In genomic region chr1:22774483-22775182, GRCh38 we compare ENCODE assay signal across 23 cellular contexts.
DNase-seq lines count a peak whose midpoint lies in the region; ATAC-seq and TF ChIP-seq lines count a peak whose summit lies in the region.
"Had no signal": no experiment of that assay in that cellular context is flagged by ENCODE, and none has a peak within 500 bp of the region (broad histone marks: within the 10 kb centered on the region; RNA-seq: fewer than 3 reads in every experiment).

No MANE protein-coding gene starts in this region.

- no peak overlapping the region for H2AFZ ChIP-seq in IMR-90 (replicated peaks; ENCODE audit: low read length, poor library complexity)
- no peak overlapping the region for H2AFZ ChIP-seq in neuronal stem cell (ENCODE audit: low read length)

- POLR2A ChIA-PET in IMR-90 (lab: Charles Lee; ENCODE audit: unreplicated experiment) = no interaction called here

- H3K4me3 ChIP-seq in IMR-90 (ENCODE audit: insufficient read depth, low read depth, low read length) (no peak overlapping the region), neuronal stem cell (ENCODE audit: low read length in 2 of 2) (no peak overlapping the region), tibial nerve (no peak overlapping the region), right cardiac atrium (ENCODE audit: low read length) (no peak overlapping the region)
- H3K4me3 ChIP-seq: BLaER1, colonic mucosa, SJSA1, suprapubic skin had no signal

- no peak overlapping the region for H2BK15ac ChIP-seq in IMR-90 (ENCODE audit: low read depth, low read length)
- no peak overlapping the region for H2BK15ac ChIP-seq in neuronal stem cell (ENCODE audit: low read length)

- ATAC-seq in IMR-90 (ENCODE audit: low read depth) (no peak), GM21529 (IDR thresholded peaks at IDR 0.05; ENCODE audit: unreplicated experiment) (no peak), right cardiac atrium (no peak)
- ATAC-seq: activated T-helper 17 cell treated with anti-CD3 and anti-CD28 coated beads, Interleukin-2, amount 50 U/mL, for 72 hours had no signal

- H3K27ac ChIP-seq in IMR-90 (ENCODE audit: insufficient read depth, low read length) = no peak overlapping the region
- no peak overlapping the region for H3K27ac ChIP-seq in neuronal stem cell (replicated peaks; ENCODE audit: low read length)
- peak overlapping the region; percentile 38 to 86 (median 68) for H3K27ac ChIP-seq in tibial nerve
- H3K27ac ChIP-seq in right cardiac atrium (ENCODE audit: low read length) = no peak overlapping the region
- H3K27ac ChIP-seq: BLaER1, colonic mucosa, epithelial cell of prostate, SJSA1, suprapubic skin had no signal

- in situ Hi-C loops in IMR-90 (cut with MboI; ENCODE audit: low sequenced_read_pairs) = no loop called here

- TF ChIP-seq EP300 in tibial nerve (IDR thresholded peaks at IDR 0.05) = no peak

- dilution Hi-C loops in IMR-90 (cut with HindIII; ENCODE audit: low sequenced_read_pairs, unreplicated experiment) = no loop called here

- TF ChIP-seq CTCF in IMR-90 (conservative IDR thresholded peaks at IDR 0.05; ENCODE audit: low read depth, low read length) (no peak), brain (conservative IDR thresholded peaks at IDR 0.05) (no peak), tibial nerve (IDR thresholded peaks at IDR 0.05) (no peak)

- peaks cover 3% of the 10 kb centered on the region for H3K27me3 Mint-ChIP-seq in brain

- H3K27ac Mint-ChIP-seq in brain = peak overlapping the region; percentile 14 to 88 (median 70)
- H3K27ac Mint-ChIP-seq: activated T-helper 17 cell treated with anti-CD3 and anti-CD28 coated beads, Interleukin-2, amount 50 U/mL, for 72 hours had no signal

- H2BK12ac ChIP-seq in neuronal stem cell (ENCODE audit: low read length) = no peak overlapping the region

- H3K4me2 ChIP-seq in IMR-90 (ENCODE audit: low read depth, low read length) (no peak overlapping the region), neuronal stem cell (ENCODE audit: insufficient read depth, low read length, poor library complexity, severe bottlenecking) (no peak overlapping the region)
- H3K4me2 ChIP-seq: BLaER1 had no signal

- H4K20me1 ChIP-seq in IMR-90 (ENCODE audit: insufficient read depth, low read length) = peaks cover 83% of the 10 kb centered on the region
- H4K20me1 ChIP-seq: BLaER1 had no signal

- H3K4ac ChIP-seq in IMR-90 (ENCODE audit: low read depth, low read length) = no peak overlapping the region
- H3K4ac ChIP-seq in neuronal stem cell (ENCODE audit: low read length) = no peak overlapping the region

- CTCF ChIA-PET in IMR-90 (lab: Yijun Ruan, JAX) = interaction anchor here (0.5 to 1.0 kb wide), 3 partner anchors 70 to 99 kb away, joined by 3 to 6 read pairs (median 3); no protein-coding TSS in a partner anchor

- H3K9me3 ChIP-seq in IMR-90 (ENCODE audit: control insufficient read depth, insufficient read depth, low read length) (no peaks in the 10 kb centered on the region), neuronal stem cell (replicated peaks in 1 of 2; ENCODE audit: control insufficient read depth in 2 of 2, insufficient read depth in 1 of 2, low read depth in 1 of 2, low read length in 2 of 2) (no peaks in the 10 kb centered on the region), tibial nerve (no peaks in the 10 kb centered on the region), right cardiac atrium (ENCODE audit: control insufficient read depth, low read length) (no peaks in the 10 kb centered on the region)
- H3K9me3 ChIP-seq: BLaER1, colonic mucosa, SJSA1, suprapubic skin had no signal

- no peak overlapping the region for H2BK5ac ChIP-seq in IMR-90 (ENCODE audit: low read depth, low read length, poor library complexity, severe bottlenecking)
- H2BK5ac ChIP-seq in neuronal stem cell (ENCODE audit: low read length) = peak overlapping the region; percentile 1

- no peak overlapping the region for H3K9ac ChIP-seq in IMR-90 (ENCODE audit: low read depth, low read length)
- no peak overlapping the region for H3K9ac ChIP-seq in neuronal stem cell (ENCODE audit: low read depth, low read length, poor library complexity)
- H3K9ac ChIP-seq: BLaER1 had no signal

- no peak overlapping the region for H2BK20ac ChIP-seq in IMR-90 (ENCODE audit: low read depth, low read length)

- H3K9me3 Mint-ChIP-seq in brain = no peaks in the 10 kb centered on the region
- H3K9me3 Mint-ChIP-seq: activated T-helper 17 cell treated with anti-CD3 and anti-CD28 coated beads, Interleukin-2, amount 50 U/mL, for 72 hours had no signal

- peaks cover 19% of the 10 kb centered on the region; the same call in 1 of the 2 replicates for H3K9me1 ChIP-seq in IMR-90 (ENCODE audit: insufficient read depth, low read length)

- H3K27me3 ChIP-seq in IMR-90 (ENCODE audit: control insufficient read depth, insufficient read depth, low read length) (no peaks in the 10 kb centered on the region), neuronal stem cell (ENCODE audit: control insufficient read depth in 3 of 3, insufficient read depth in 3 of 3, low read depth in 1 of 3, low read length in 3 of 3) (no peaks in the 10 kb centered on the region), tibial nerve (no peaks in the 10 kb centered on the region), right cardiac atrium (ENCODE audit: control insufficient read depth, insufficient read depth) (no peaks in the 10 kb centered on the region)
- H3K27me3 ChIP-seq: BLaER1, colonic mucosa, SJSA1, suprapubic skin had no signal

- H3K56ac ChIP-seq in IMR-90 (ENCODE audit: extremely low read depth, insufficient read depth, low read length) = no peak overlapping the region

- peak overlapping the region; percentile 38; the same call in 1 of the 2 replicates for H3K23ac ChIP-seq in IMR-90 (ENCODE audit: low read depth, low read length)
- H3K23ac ChIP-seq in neuronal stem cell (ENCODE audit: low read depth, low read length, poor library complexity) = no peak overlapping the region

- peaks cover 16% of the 10 kb centered on the region for H3K4me1 ChIP-seq in IMR-90 (ENCODE audit: control insufficient read depth, insufficient read depth, low read length)
- peaks cover 25 to 29% of the 10 kb centered on the region in 2 donors for H3K4me1 ChIP-seq in neuronal stem cell (ENCODE audit: control insufficient read depth in 2 of 2, insufficient read depth in 1 of 2, low read depth in 1 of 2, low read length in 2 of 2)
- peaks cover 0 to 83% (median 25%) of the 10 kb centered on the region in 4 donors for H3K4me1 ChIP-seq in tibial nerve
- peaks cover 13% of the 10 kb centered on the region for H3K4me1 ChIP-seq in right cardiac atrium (ENCODE audit: control insufficient read depth, insufficient read depth, low read length)
- H3K4me1 ChIP-seq: BLaER1, colonic mucosa, SJSA1 had no signal

- H3K4me3 Mint-ChIP-seq in brain = peak overlapping the region in 3 of 5 experiments; percentile 25 to 42 (median 38)
- H3K4me3 Mint-ChIP-seq: activated T-helper 17 cell treated with anti-CD3 and anti-CD28 coated beads, Interleukin-2, amount 50 U/mL, for 72 hours had no signal

- BruUV-seq in IMR-90 (replicated peaks; lab: Mats Ljungman, UMichigan) = no TSS peak

- H3K4me1 Mint-ChIP-seq in brain = peaks cover 97% of the 10 kb centered on the region
- H3K4me1 Mint-ChIP-seq: activated T-helper 17 cell treated with anti-CD3 and anti-CD28 coated beads, Interleukin-2, amount 50 U/mL, for 72 hours had no signal

- intact Hi-C loops in IMR-90 (cut with micrococcal nuclease) (no loop called here), right cardiac atrium (cut with DNase I) (no loop called here)

- WGBS in IMR-90 (ENCODE audit: extremely low coverage in 2 of 2, insufficient read length in 1 of 2), 2 experiments = 79% methylated on average over 4 of the region's 7 CpGs; no CpG with 5 or more reads in 1 of the 2 experiments
- no CpG with 5 or more reads among the region's 7 CpGs for WGBS in neuronal stem cell (ENCODE audit: extremely low coverage in 2 of 2, insufficient read length in 2 of 2, insufficient replicate concordance in 1 of 2), 2 donors
- WGBS in tibial nerve, 2 donors = 44 to 48% methylated on average over 7 of the region's 7 CpGs
- WGBS in right cardiac atrium = 60% methylated on average over 7 of the region's 7 CpGs

- H4K8ac ChIP-seq in IMR-90 (ENCODE audit: low read depth in 2 of 2, low read length in 2 of 2) = no peak overlapping the region
- no peak overlapping the region for H4K8ac ChIP-seq in neuronal stem cell (ENCODE audit: low read depth, low read length)

- H2BK120ac ChIP-seq in IMR-90 (ENCODE audit: low read depth, low read length) = no peak overlapping the region
- H2BK120ac ChIP-seq in neuronal stem cell (ENCODE audit: low read depth, low read length) = no peak overlapping the region

- TF ChIP-seq RAD21 in IMR-90 (IDR thresholded peaks at IDR 0.05; ENCODE audit: low read length) = no peak

- H2AK5ac ChIP-seq in IMR-90 (ENCODE audit: low read depth, low read length) (peak overlapping the region; percentile 27; the same call in 1 of the 2 replicates), neuronal stem cell (ENCODE audit: low read depth, low read length) (no peak overlapping the region)

- H2AK9ac ChIP-seq in IMR-90 (replicated peaks; ENCODE audit: low read depth, low read length, poor library complexity) = no peak overlapping the region

- H3K36me3 ChIP-seq in IMR-90 (ENCODE audit: control insufficient read depth, insufficient read depth, low read length) (no peaks in the 10 kb centered on the region), neuronal stem cell (replicated peaks in 1 of 2; ENCODE audit: control insufficient read depth in 2 of 2, insufficient read depth in 2 of 2, low read length in 2 of 2) (no peaks in the 10 kb centered on the region), tibial nerve (no peaks in the 10 kb centered on the region)
- H3K36me3 ChIP-seq: BLaER1, colonic mucosa, SJSA1, suprapubic skin had no signal

- H3K18ac ChIP-seq in IMR-90 (ENCODE audit: low read depth, low read length) = no peak overlapping the region
- H3K18ac ChIP-seq in neuronal stem cell (ENCODE audit: low read length) = no peak overlapping the region

- TF ChIP-seq POLR2A in IMR-90 (IDR thresholded peaks at IDR 0.05; ENCODE audit: low read depth, low read length) (no peak), tibial nerve (IDR thresholded peaks at IDR 0.05) (no peak)

- no peak overlapping the region for H4K91ac ChIP-seq in IMR-90 (ENCODE audit: insufficient read depth, low read depth, low read length)
- no peak overlapping the region for H4K91ac ChIP-seq in neuronal stem cell (ENCODE audit: low read depth, low read length, poor library complexity)

- H3K14ac ChIP-seq in IMR-90 (replicated peaks; ENCODE audit: low read depth, low read length) (0 out of 2 replicates have a peak overlapping the region, but pooled peaks have one; percentile 4), neuronal stem cell (ENCODE audit: low read length) (no peak overlapping the region)

- no peaks in the 10 kb centered on the region for H3K36me3 Mint-ChIP-seq in brain

- H3K79me1 ChIP-seq in IMR-90 (ENCODE audit: low read depth in 1 of 2, low read length in 2 of 2) (peaks cover 38 to 94% of the 10 kb centered on the region in 2 experiments), neuronal stem cell (ENCODE audit: low read depth, low read length) (peaks cover 4% of the 10 kb centered on the region)

- H4K5ac ChIP-seq in IMR-90 (ENCODE audit: low read depth, low read length) = no peak overlapping the region

- DNase-seq in IMR-90 (no peak), neuronal stem cell (ENCODE audit: low spot score) (no peak), tibial nerve (ENCODE audit: low spot score in 2 of 2) (no peak), NCI-H774 (lab: John Stamatoyannopoulos, UW) (no peak), right cardiac atrium (no peak)
- DNase-seq: activated CD4-positive, alpha-beta T cell treated with anti-CD3 and anti-CD28 coated beads for 48 hours; activated naive CD4-positive, alpha-beta T cell treated with anti-CD3 and anti-CD28 coated beads, Interleukin-2, amount 50 U/mL, for 16 hours; amniotic stem cell; DMS153; effector CD8-positive, alpha-beta T cell; H7; Karpas-422; NCI-H1436; stimulated activated naive CD4-positive, alpha-beta T cell; T-helper 9 cell had no signal

Comparison
In these comparisons a context has a peak if more than half of its experiments do, and no peak if none do; other contexts are left out.
1. H3K27ac ChIP-seq: peak in tibial nerve (4 of 4); none in IMR-90 (single experiment), neuronal stem cell (single experiment) and right cardiac atrium (single experiment).